14 cellular contexts compared by ENCODE assay signal in the genomic region with DNA sequence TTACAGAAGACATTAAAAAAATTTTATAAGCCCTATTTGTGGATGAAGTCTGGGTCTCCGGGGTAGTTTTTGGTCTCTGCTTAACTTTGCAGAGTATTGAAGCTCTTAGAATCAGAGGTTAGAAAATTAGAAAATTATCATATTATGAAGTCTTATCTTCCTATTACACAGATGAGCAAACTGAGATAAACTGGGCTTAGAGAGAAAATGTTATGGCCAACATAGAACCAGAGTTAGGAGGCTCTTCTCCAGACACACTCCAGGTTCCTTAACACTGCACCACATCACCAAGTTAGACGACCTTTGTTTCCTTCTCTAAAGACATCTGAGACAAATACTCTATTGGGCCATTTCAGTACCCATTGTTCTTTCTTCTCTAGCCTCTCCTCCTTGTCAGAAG. TPM values are rescaled to one million over a fixed set of nuclear protein-coding genes. Genes with fewer than 3 reads are reported as not detected.
DNase-seq lines count a peak whose midpoint lies in the region; ATAC-seq, FAIRE-seq and TF ChIP-seq lines count a peak whose summit lies in the region.
"Had no signal": no experiment of that assay in that cellular context is flagged by ENCODE, and none has a peak within 500 bp of the region (broad histone marks: within the 10 kb centered on the region; RNA-seq: fewer than 3 reads in every experiment).

No MANE protein-coding gene starts in this region.

- H3K27ac ChIP-seq in Karpas-422 (ENCODE audit: low read length) (peak overlapping the region; percentile 64), uterus (no peak overlapping the region)
- H3K27ac ChIP-seq: 22Rv1, KMS-11, SJSA1 had no signal

- DNase-seq in activated CD4-positive, alpha-beta T cell treated with anti-CD3 and anti-CD28 coated beads, Interleukin-2, amount 10 ng/mL, durations not matched to agents 24 days and 14 days = peak; percentile 29
- DNase-seq in activated CD4-positive, alpha-beta T cell treated with anti-CD3 and anti-CD28 coated beads for 1 hour = no peak
- DNase-seq in Karpas-422 (no peak), uterus (no peak), WTC11 (ENCODE audit: low spot score) (no peak), HTR-8/SVneo (ENCODE audit: insufficient read length, low spot score) (no peak)
- DNase-seq: Calu3, islet precursor cell, NCI-H1930 had no signal

- FAIRE-seq in HTR-8/SVneo (lab: Jason Lieb, UNC) = no peak

- no peaks in the 10 kb centered on the region for H3K9me2 ChIP-seq in Karpas-422 (replicated peaks; ENCODE audit: insufficient read depth, low read length)

- no peak overlapping the region for H3K4me3 Mint-ChIP-seq in activated CD4-positive, alpha-beta T cell treated with anti-CD3 and anti-CD28 coated beads, Interleukin-2, amount 10 ng/mL, durations not matched to agents 24 days and 14 days
- H3K4me3 Mint-ChIP-seq in stimulated activated memory B cell treated with anti-CD40 and anti-IgM and Interleukin-4, amounts not matched to agents 10 μg/mL and 1 μg/mL and 100 μg/mL, for 72 hours = no peak overlapping the region
- no peak overlapping the region for H3K4me3 Mint-ChIP-seq in WTC11

- H3K9me3 ChIP-seq in Karpas-422 (ENCODE audit: low read length) = no peaks in the 10 kb centered on the region
- no peaks in the 10 kb centered on the region for H3K9me3 ChIP-seq in uterus
- H3K9me3 ChIP-seq: SJSA1 had no signal

- H3K27me3 Mint-ChIP-seq in activated CD4-positive, alpha-beta T cell treated with anti-CD3 and anti-CD28 coated beads, Interleukin-2, amount 10 ng/mL, durations not matched to agents 24 days and 14 days = no peaks in the 10 kb centered on the region
- no peaks in the 10 kb centered on the region for H3K27me3 Mint-ChIP-seq in stimulated activated memory B cell treated with anti-CD40 and anti-IgM and Interleukin-4, amounts not matched to agents 10 μg/mL and 1 μg/mL and 100 μg/mL, for 72 hours
- no peaks in the 10 kb centered on the region for H3K27me3 Mint-ChIP-seq in WTC11 (ENCODE audit: low read depth)

- no peaks in the 10 kb centered on the region for H3K9me3 Mint-ChIP-seq in activated CD4-positive, alpha-beta T cell treated with anti-CD3 and anti-CD28 coated beads, Interleukin-2, amount 10 ng/mL, durations not matched to agents 24 days and 14 days
- H3K9me3 Mint-ChIP-seq in stimulated activated memory B cell treated with anti-CD40 and anti-IgM and Interleukin-4, amounts not matched to agents 10 μg/mL and 1 μg/mL and 100 μg/mL, for 72 hours = peaks cover 7% of the 10 kb centered on the region
- H3K9me3 Mint-ChIP-seq in WTC11 = peaks cover 7% of the 10 kb centered on the region

- H3K4me1 Mint-ChIP-seq in activated CD4-positive, alpha-beta T cell treated with anti-CD3 and anti-CD28 coated beads, Interleukin-2, amount 10 ng/mL, durations not matched to agents 24 days and 14 days = peaks cover 9% of the 10 kb centered on the region
- H3K4me1 Mint-ChIP-seq in stimulated activated memory B cell treated with anti-CD40 and anti-IgM and Interleukin-4, amounts not matched to agents 10 μg/mL and 1 μg/mL and 100 μg/mL, for 72 hours = peaks cover 94% of the 10 kb centered on the region
- H3K4me1 Mint-ChIP-seq in WTC11 = peaks cover 5% of the 10 kb centered on the region

- no peak for TF ChIP-seq POLR2A in uterus (IDR thresholded peaks at IDR 0.05)

- TF ChIP-seq CTCF in uterus (IDR thresholded peaks at IDR 0.05) = no peak
- TF ChIP-seq CTCF in WTC11 (IDR thresholded peaks at IDR 0.05) = no peak

- H3K9ac ChIP-seq in Karpas-422 (ENCODE audit: low read length) = no peak overlapping the region
- H3K9ac ChIP-seq: KMS-11 had no signal

- intact Hi-C loops in activated CD4-positive, alpha-beta T cell treated with anti-CD3 and anti-CD28 coated beads, Interleukin-2, amount 10 ng/mL, durations not matched to agents 24 days and 14 days (cut with micrococcal nuclease) = no loop called here
- intact Hi-C loops in uterus (cut with DNase I; ENCODE audit: low total_unique reads) = no loop called here

- no peaks in the 10 kb centered on the region for H4K20me1 ChIP-seq in Karpas-422 (ENCODE audit: insufficient read depth, low read depth, low read length)

- H3K4me3 ChIP-seq in Karpas-422 (ENCODE audit: low read length) (no peak overlapping the region), uterus (no peak overlapping the region)
- H3K4me3 ChIP-seq: SJSA1 had no signal

- H3K36me3 ChIP-seq in Karpas-422 (ENCODE audit: insufficient read depth, low read length) (no peaks in the 10 kb centered on the region), uterus (no peaks in the 10 kb centered on the region)
- H3K36me3 ChIP-seq: SJSA1 had no signal

- peak; percentile 25 for ATAC-seq in HG02840 (IDR thresholded peaks at IDR 0.05; ENCODE audit: low FRiP score, unreplicated experiment)
- ATAC-seq in stimulated activated memory B cell treated with anti-CD40 and anti-IgM and Interleukin-4, amounts not matched to agents 10 μg/mL and 1 μg/mL and 100 μg/mL, for 72 hours = peak; percentile 34
- no peak for ATAC-seq in WTC11

- POLR2A ChIA-PET in WTC11 (lab: Charles Lee) = interaction anchor here (0.6 kb wide), 1 partner anchor 81 kb away, joined by 4 read pairs; no protein-coding TSS in a partner anchor

- CTCF ChIA-PET in WTC11 (lab: Charles Lee) = interaction anchor here (0.8 kb wide), 1 partner anchor 42 kb away, joined by 3 read pairs; no protein-coding TSS in a partner anchor

- H3K4me1 ChIP-seq in Karpas-422 (ENCODE audit: low read length) (peaks cover 60% of the 10 kb centered on the region), uterus (peaks cover 0 to 3% of the 10 kb centered on the region in 2 donors)
- H3K4me1 ChIP-seq: SJSA1 had no signal

- no peak overlapping the region for H2AFZ ChIP-seq in Karpas-422 (ENCODE audit: low read length)

- H3K4me2 ChIP-seq in Karpas-422 (ENCODE audit: low read depth, low read length, poor library complexity, severe bottlenecking) = peak overlapping the region; percentile 22
- H3K4me2 ChIP-seq: KMS-11 had no signal

- peaks cover 4% of the 10 kb centered on the region for H3K36me3 Mint-ChIP-seq in activated CD4-positive, alpha-beta T cell treated with anti-CD3 and anti-CD28 coated beads, Interleukin-2, amount 10 ng/mL, durations not matched to agents 24 days and 14 days (ENCODE audit: low read depth)
- H3K36me3 Mint-ChIP-seq in stimulated activated memory B cell treated with anti-CD40 and anti-IgM and Interleukin-4, amounts not matched to agents 10 μg/mL and 1 μg/mL and 100 μg/mL, for 72 hours = peaks cover 16% of the 10 kb centered on the region
- H3K36me3 Mint-ChIP-seq in WTC11 = peaks cover 6% of the 10 kb centered on the region

- H3K27me3 ChIP-seq in Karpas-422 (ENCODE audit: low read length) = no peaks in the 10 kb centered on the region
- no peaks in the 10 kb centered on the region for H3K27me3 ChIP-seq in uterus
- H3K27me3 ChIP-seq: SJSA1 had no signal

- H3K79me2 ChIP-seq in Karpas-422 (ENCODE audit: low read length) = no peaks in the 10 kb centered on the region

- no peak overlapping the region for H3K27ac Mint-ChIP-seq in activated CD4-positive, alpha-beta T cell treated with anti-CD3 and anti-CD28 coated beads, Interleukin-2, amount 10 ng/mL, durations not matched to agents 24 days and 14 days
- peak overlapping the region; percentile 86 for H3K27ac Mint-ChIP-seq in stimulated activated memory B cell treated with anti-CD40 and anti-IgM and Interleukin-4, amounts not matched to agents 10 μg/mL and 1 μg/mL and 100 μg/mL, for 72 hours
- H3K27ac Mint-ChIP-seq in WTC11 = no peak overlapping the region

TF ChIP-seq in WTC11, 78 proteins besides CTCF, POLR2A, EP300 and RAD21 (continues in another document):
- TF ChIP-seq E2F5 (CRISPR knock-in tag; IDR thresholded peaks at IDR 0.05) (no peak), ETV6 (CRISPR knock-in tag; IDR thresholded peaks at IDR 0.05) (no peak), SP1 (CRISPR knock-in tag; conservative IDR thresholded peaks at IDR 0.05) (no peak)
- TF ChIP-seq, protein P1, sequence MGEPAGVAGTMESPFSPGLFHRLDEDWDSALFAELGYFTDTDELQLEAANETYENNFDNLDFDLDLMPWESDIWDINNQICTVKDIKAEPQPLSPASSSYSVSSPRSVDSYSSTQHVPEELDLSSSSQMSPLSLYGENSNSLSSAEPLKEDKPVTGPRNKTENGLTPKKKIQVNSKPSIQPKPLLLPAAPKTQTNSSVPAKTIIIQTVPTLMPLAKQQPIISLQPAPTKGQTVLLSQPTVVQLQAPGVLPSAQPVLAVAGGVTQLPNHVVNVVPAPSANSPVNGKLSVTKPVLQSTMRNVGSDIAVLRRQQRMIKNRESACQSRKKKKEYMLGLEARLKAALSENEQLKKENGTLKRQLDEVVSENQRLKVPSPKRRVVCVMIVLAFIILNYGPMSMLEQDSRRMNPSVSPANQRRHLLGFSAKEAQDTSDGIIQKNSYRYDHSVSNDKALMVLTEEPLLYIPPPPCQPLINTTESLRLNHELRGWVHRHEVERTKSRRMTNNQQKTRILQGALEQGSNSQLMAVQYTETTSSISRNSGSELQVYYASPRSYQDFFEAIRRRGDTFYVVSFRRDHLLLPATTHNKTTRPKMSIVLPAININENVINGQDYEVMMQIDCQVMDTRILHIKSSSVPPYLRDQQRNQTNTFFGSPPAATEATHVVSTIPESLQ (CRISPR knock-in tag; IDR thresholded peaks at IDR 0.05) = no peak
- TF ChIP-seq, protein P2, sequence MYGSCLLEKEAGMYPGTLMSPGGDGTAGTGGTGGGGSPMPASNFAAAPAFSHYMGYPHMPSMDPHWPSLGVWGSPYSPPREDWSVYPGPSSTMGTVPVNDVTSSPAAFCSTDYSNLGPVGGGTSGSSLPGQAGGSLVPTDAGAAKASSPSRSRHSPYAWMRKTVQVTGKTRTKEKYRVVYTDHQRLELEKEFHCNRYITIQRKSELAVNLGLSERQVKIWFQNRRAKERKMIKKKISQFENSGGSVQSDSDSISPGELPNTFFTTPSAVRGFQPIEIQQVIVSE (CRISPR knock-in tag; IDR thresholded peaks at IDR 0.05; ENCODE audit: borderline replicate concordance) = no peak

RNA-seq across cellular contexts. Expression of gene NEB, which starts 36.7 kb away (rescaled TPM):
- total RNA-seq in activated CD4-positive, alpha-beta T cell treated with anti-CD3 and anti-CD28 coated beads, Interleukin-2, amount 10 ng/mL, durations not matched to agents 24 days and 14 days = 0.02 and 0.09 TPM in 2 replicates
- 0.83 and 1.4 TPM in 2 replicates for total RNA-seq in Karpas-422 (2014; rRNA removed; shearing (Covaris generic); ENCODE audit: low replicate concordance)
- 1 to 10 TPM in 2 of 4 donors, under 1 TPM in 2; under 0.01 to 2.2 (median 0.84) TPM for total RNA-seq in uterus
- total RNA-seq in WTC11 (2021) = 1.7 to 2.1 TPM (median 1.9 TPM) in 3 replicates

RNA-seq across cellular contexts. Expression of gene ARL5A, which starts 57.2 kb away (rescaled TPM):
- 77.5 and 79.5 TPM in 2 replicates for total RNA-seq in activated CD4-positive, alpha-beta T cell treated with anti-CD3 and anti-CD28 coated beads, Interleukin-2, amount 10 ng/mL, durations not matched to agents 24 days and 14 days
- total RNA-seq in Karpas-422 (2014; rRNA removed; shearing (Covaris generic); ENCODE audit: low replicate concordance) = 66.4 and 73.4 TPM in 2 replicates
- 100 to 1,000 TPM in 1 of 4 donors, 10 to 100 TPM in 3; 21.2 to 101 (median 40.7) TPM for total RNA-seq in uterus
- total RNA-seq in WTC11 (2021) = 73.2 to 82.7 TPM (median 74.1 TPM) in 3 replicates
